Comparison of ENCODE assay signal across 9 cellular contexts in genomic region chr15:39455502-39455991, GRCh38.
DNase-seq lines count a peak whose midpoint lies in the region; TF ChIP-seq lines count a peak whose summit lies in the region.
"Had no signal": no experiment of that assay in that cellular context is flagged by ENCODE, and none has a peak within 500 bp of the region (broad histone marks: within the 10 kb centered on the region; RNA-seq: fewer than 3 reads in every experiment).

No MANE protein-coding gene starts in this region.

- TF ChIP-seq POLR2A in NB4 (IDR thresholded peaks at IDR 0.05; ENCODE audit: extremely low read depth, insufficient read length) = no peak

- no peaks in the 10 kb centered on the region for H3K4me1 Mint-ChIP-seq in endothelial cell (ENCODE audit: unreplicated experiment)
- H3K4me1 Mint-ChIP-seq: memory B cell had no signal

- peaks cover 2% of the 10 kb centered on the region for H3K27me3 Mint-ChIP-seq in endothelial cell (ENCODE audit: unreplicated experiment)
- H3K27me3 Mint-ChIP-seq: memory B cell had no signal

- no peaks in the 10 kb centered on the region for H3K9me3 Mint-ChIP-seq in endothelial cell (ENCODE audit: unreplicated experiment)
- H3K9me3 Mint-ChIP-seq: memory B cell had no signal

- DNase-seq in EH (ENCODE audit: low read depth) (peak; percentile 81), NB4 (ENCODE audit: low read depth) (peak; percentile 62), brain microvascular endothelial cell (peak; percentile 77), non-pigmented ciliary epithelial cell (ENCODE audit: low read depth) (peak; percentile 57), endothelial cell (ENCODE audit: low spot score) (no peak), A172 (ENCODE audit: low spot score) (no peak), NCI-H2081 treated with DMSO at 0.1 percent for 48 hours (lab: John Stamatoyannopoulos, UW) (no peak)
- DNase-seq: right cardiac atrium had no signal

- H3K36me3 Mint-ChIP-seq in endothelial cell (ENCODE audit: low read depth, unreplicated experiment) = no peaks in the 10 kb centered on the region
- H3K36me3 Mint-ChIP-seq: memory B cell had no signal

- TF ChIP-seq CTCF in NB4 (IDR thresholded peaks at IDR 0.05; ENCODE audit: low read depth, low read length) (no peak), brain microvascular endothelial cell (IDR thresholded peaks at IDR 0.05; ENCODE audit: low read depth, low read length, missing control alignments) (no peak), endothelial cell (IDR thresholded peaks at IDR 0.05; ENCODE audit: unreplicated experiment) (no peak)

- H3K27ac Mint-ChIP-seq in endothelial cell (ENCODE audit: unreplicated experiment) = no peak overlapping the region
- H3K27ac Mint-ChIP-seq: memory B cell had no signal

- peak overlapping the region; percentile 31 for H3K27ac ChIP-seq in brain microvascular endothelial cell

- in situ Hi-C loops in brain microvascular endothelial cell (cut with HindIII; ENCODE audit: low pct_ligation_motif_present, low sequenced_read_pairs) = no loop called here

- H3K36me3 ChIP-seq in brain microvascular endothelial cell (replicated peaks) = no peaks in the 10 kb centered on the region

- no peak overlapping the region for H3K4me3 ChIP-seq in NB4 (ENCODE audit: low read depth, low read length)
- no peak overlapping the region for H3K4me3 ChIP-seq in brain microvascular endothelial cell (ENCODE audit: low read depth, low read length)

- H3K27me3 ChIP-seq in brain microvascular endothelial cell (replicated peaks) = no peaks in the 10 kb centered on the region

- no peak overlapping the region for H3K4me3 Mint-ChIP-seq in endothelial cell (ENCODE audit: unreplicated experiment)
- H3K4me3 Mint-ChIP-seq: memory B cell had no signal

Comparison
In these comparisons a context has a peak if more than half of its experiments do, and no peak if none do; other contexts are left out.
1. DNase-seq: peak in EH (single experiment), NB4 (single experiment), brain microvascular endothelial cell (single experiment) and non-pigmented ciliary epithelial cell (single experiment); none in endothelial cell (single experiment), A172 (single experiment) and NCI-H2081 treated with DMSO at 0.1 percent for 48 hours (single experiment).